In genomic region chr1:44330935-44331334, GRCh38 we compare ENCODE assay signal across 17 cellular contexts. TPM values are rescaled to one million over a fixed set of nuclear protein-coding genes. Genes with fewer than 3 reads are reported as not detected.
DNase-seq lines count a peak whose midpoint lies in the region; ATAC-seq and TF ChIP-seq lines count a peak whose summit lies in the region.
"Had no signal": no experiment of that assay in that cellular context is flagged by ENCODE, and none has a peak within 500 bp of the region (broad histone marks: within the 10 kb centered on the region; RNA-seq: fewer than 3 reads in every experiment).

No MANE protein-coding gene starts in this region.

- no peaks in the 10 kb centered on the region for H3K9me3 ChIP-seq in mammary epithelial cell (replicated peaks; ENCODE audit: insufficient read depth, low read length)
- H3K9me3 ChIP-seq: A549; BLaER1 treated with 17β-estradiol and CSF1 and Interleukin-3, amounts not matched to agents 10 nM and 100 nM had no signal

- H4K20me1 ChIP-seq in mammary epithelial cell (ENCODE audit: insufficient read depth, low read length): no peaks in the 10 kb centered on the region

- no peak for ATAC-seq in GM18511 (IDR thresholded peaks at IDR 0.05; ENCODE audit: unreplicated experiment)
- ATAC-seq: A549; CD8-positive, alpha-beta T cell had no signal

- dilution Hi-C loops in mammary epithelial cell (cut with HindIII; ENCODE audit: low sequenced_read_pairs): no loop called here

- no TSS peak for BruUV-seq in MCF 10A (replicated peaks; lab: Mats Ljungman, UMichigan)
- BruUV-seq in mammary epithelial cell (replicated peaks; lab: Mats Ljungman, UMichigan): no TSS peak

- CTCF ChIA-PET in MCF 10A (lab: Yijun Ruan, JAX) (interaction anchor here (0.6 to 0.9 kb wide), 3 partner anchors 239 to 321 kb away, joined by 3 read pairs; no protein-coding TSS in a partner anchor), mammary epithelial cell (lab: Charles Lee; ENCODE audit: low non-redundant PET) (no interaction called here)

- H3K27me3 Mint-ChIP-seq in MCF 10A (ENCODE audit: insufficient read depth, unreplicated experiment): no peaks in the 10 kb centered on the region
- H3K27me3 Mint-ChIP-seq: B cell; CD4-positive, alpha-beta T cell had no signal

- no peak overlapping the region for H3K27ac ChIP-seq in mammary epithelial cell (ENCODE audit: insufficient read depth, low read depth, low read length)
- H3K27ac ChIP-seq: 22Rv1; A549; BLaER1 treated with 17β-estradiol and CSF1 and Interleukin-3, amounts not matched to agents 10 nM and 100 nM; C4-2B had no signal

- 96% methylated on average over 2 of the region's 2 CpGs for WGBS in mammary epithelial cell (ENCODE audit: low coverage, missing lambda C conversion rate)

- H3K27me3 ChIP-seq in mammary epithelial cell (ENCODE audit: insufficient read depth, low read length): no peaks in the 10 kb centered on the region
- H3K27me3 ChIP-seq: BLaER1 treated with 17β-estradiol and CSF1 and Interleukin-3, amounts not matched to agents 10 nM and 100 nM had no signal

- H2AFZ ChIP-seq in mammary epithelial cell (ENCODE audit: low read depth, low read length): no peak overlapping the region

- H3K4me1 ChIP-seq in mammary epithelial cell (ENCODE audit: insufficient read depth, low read length): peaks cover 42% of the 10 kb centered on the region
- H3K4me1 ChIP-seq: BLaER1 treated with 17β-estradiol and CSF1 and Interleukin-3, amounts not matched to agents 10 nM and 100 nM had no signal

- H3K9me3 Mint-ChIP-seq in MCF 10A (ENCODE audit: unreplicated experiment): no peaks in the 10 kb centered on the region
- H3K9me3 Mint-ChIP-seq: CD4-positive, alpha-beta T cell; CD8-positive, alpha-beta T cell had no signal

- H3K9ac ChIP-seq in mammary epithelial cell (ENCODE audit: insufficient read depth, low read length): no peak overlapping the region
- H3K9ac ChIP-seq: BLaER1 treated with 17β-estradiol and CSF1 and Interleukin-3, amounts not matched to agents 10 nM and 100 nM had no signal

- H3K36me3 Mint-ChIP-seq in MCF 10A (ENCODE audit: insufficient read depth, unreplicated experiment): peaks cover 43% of the 10 kb centered on the region

- in situ Hi-C loops in mammary epithelial cell (cut with MboI; ENCODE audit: low sequenced_read_pairs in 2 of 2): no loop called here

- POLR2A ChIA-PET in MCF 10A (lab: Yijun Ruan, JAX): interaction anchor here (0.6 to 6.3 kb wide), 7 partner anchors 11 to 267 kb away, joined by 3 to 66 read pairs (median 3); partner anchors contain the start of gene ERI3

- H3K4me3 Mint-ChIP-seq in MCF 10A (ENCODE audit: unreplicated experiment): no peak overlapping the region
- H3K4me3 Mint-ChIP-seq: B cell; CD4-positive, alpha-beta T cell; CD8-positive, alpha-beta T cell had no signal

- DNase-seq in MCF 10A (ENCODE audit: unreplicated experiment) (no peak), mammary epithelial cell (no peak), NCI-H226 (peak; percentile 80), COLO668 (lab: John Stamatoyannopoulos, UW; ENCODE audit: unreplicated experiment) (no peak)
- DNase-seq: AML-193; Calu3; CD4-positive, alpha-beta T cell; CD8-positive, alpha-beta T cell; COR-L47; DMS79 treated with DMSO at 0.1 percent for 48 hours; GF-D8 had no signal

- H3K36me3 ChIP-seq in mammary epithelial cell (ENCODE audit: insufficient read depth, low read length): peaks cover under 1% of the 10 kb centered on the region

- TF ChIP-seq CTCF in MCF 10A (IDR thresholded peaks at IDR 0.05; ENCODE audit: unreplicated experiment) (no peak), mammary epithelial cell (conservative IDR thresholded peaks at IDR 0.05 in 1 of 2, IDR thresholded peaks at IDR 0.05 in 1 of 2; ENCODE audit: extremely low read depth in 1 of 2, insufficient read depth in 1 of 2, low read depth in 1 of 2, low read length in 2 of 2) (no peak)

- H3K4me1 Mint-ChIP-seq in MCF 10A (ENCODE audit: insufficient read depth, unreplicated experiment): peaks cover 49% of the 10 kb centered on the region
- H3K4me1 Mint-ChIP-seq: B cell had no signal

- intact Hi-C loops in MCF 10A (cut with micrococcal nuclease): no loop called here
- intact Hi-C loops in mammary epithelial cell (cut with micrococcal nuclease): no loop called here

- peaks cover 14% of the 10 kb centered on the region for H3K79me2 ChIP-seq in mammary epithelial cell (ENCODE audit: insufficient read depth, low read length)

- peak overlapping the region; percentile 82 for H3K27ac Mint-ChIP-seq in MCF 10A (ENCODE audit: low read depth, unreplicated experiment)
- H3K27ac Mint-ChIP-seq: B cell; CD4-positive, alpha-beta T cell; CD8-positive, alpha-beta T cell had no signal

- no peak overlapping the region for H3K4me3 ChIP-seq in mammary epithelial cell (replicated peaks in 1 of 3; ENCODE audit: insufficient read depth in 1 of 3, low read depth in 2 of 3, low read length in 3 of 3)
- H3K4me3 ChIP-seq: A549; BLaER1 treated with 17β-estradiol and CSF1 and Interleukin-3, amounts not matched to agents 10 nM and 100 nM had no signal

- H3K4me2 ChIP-seq in mammary epithelial cell (ENCODE audit: insufficient read depth, low read depth, low read length): no peak overlapping the region
- H3K4me2 ChIP-seq: A549; BLaER1 treated with 17β-estradiol and CSF1 and Interleukin-3, amounts not matched to agents 10 nM and 100 nM had no signal

RNA-seq across cellular contexts. Expression of gene ERI3, which starts 24.1 kb away (rescaled TPM):
- total RNA-seq in MCF 10A (2022) (70.5 and 83.4 TPM in 2 replicates), mammary epithelial cell (10 to 100 TPM; 58.4 to 59.3 TPM)
- polyA plus RNA-seq in mammary epithelial cell: 80.0 TPM
- polyA minus RNA-seq in mammary epithelial cell: 36.7 TPM
